Comparison of ENCODE assay signal across 21 cellular contexts in the genomic region with DNA sequence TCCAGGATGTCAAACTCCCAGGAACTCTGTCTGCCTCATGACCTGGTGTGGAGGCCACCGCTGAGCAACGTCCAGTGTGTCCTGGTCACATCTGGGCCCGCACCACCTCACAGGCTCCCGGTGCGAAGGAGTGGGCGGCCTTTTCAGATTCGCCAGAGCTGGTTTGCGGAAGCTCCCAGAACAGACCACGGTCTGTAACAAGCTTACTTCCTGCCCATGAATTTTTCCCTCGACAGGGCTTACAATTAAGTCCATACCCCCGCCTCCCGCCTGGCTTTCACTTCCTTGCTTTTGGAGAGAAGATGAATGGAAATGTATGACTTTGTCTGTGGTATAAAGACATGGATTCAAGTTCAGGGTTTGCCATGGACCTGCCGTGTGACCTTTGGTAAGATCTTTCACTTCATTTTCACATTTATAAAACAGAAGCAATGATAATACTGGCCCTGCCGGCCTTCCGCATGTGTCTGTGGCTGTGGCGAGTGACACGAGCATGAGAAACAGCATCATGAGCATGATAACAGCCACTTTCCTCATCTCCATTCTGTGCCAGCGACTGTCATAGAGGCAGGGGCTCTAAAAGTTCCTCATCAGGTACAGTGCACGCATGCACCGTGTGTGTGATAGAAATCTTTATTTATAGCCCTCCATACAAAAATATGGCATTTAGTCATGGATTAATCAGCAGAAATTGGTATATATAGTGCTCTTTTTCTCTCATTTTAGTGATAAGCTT. TPM values are rescaled to one million over a fixed set of nuclear protein-coding genes. Genes with fewer than 3 reads are reported as not detected.
A peak's percentile ranks its signal among the peaks of the same experiment; 100 is the strongest.
DNase-seq lines count a peak whose midpoint lies in the region; ATAC-seq lines count a peak whose summit lies in the region.
"Had no signal": no experiment of that assay in that cellular context is flagged by ENCODE, and none has a peak within 500 bp of the region (broad histone marks: within the 10 kb centered on the region; RNA-seq: fewer than 3 reads in every experiment).

No MANE protein-coding gene starts in this region.

- H3K4me1 Mint-ChIP-seq in activated naive CD8-positive, alpha-beta T cell treated with anti-CD3 and anti-CD28 coated beads for 36 hours: peaks cover 36% of the 10 kb centered on the region
- H3K4me1 Mint-ChIP-seq in activated naive CD8-positive, alpha-beta T cell treated with anti-CD3 and anti-CD28 coated beads, Interleukin-2, amount 50 U/mL, for 24 hours: no peaks in the 10 kb centered on the region

- no peaks in the 10 kb centered on the region for H3K36me3 Mint-ChIP-seq in activated naive CD8-positive, alpha-beta T cell treated with anti-CD3 and anti-CD28 coated beads for 36 hours
- H3K36me3 Mint-ChIP-seq in activated naive CD8-positive, alpha-beta T cell treated with anti-CD3 and anti-CD28 coated beads, Interleukin-2, amount 50 U/mL, for 24 hours (ENCODE audit: low read depth): no peaks in the 10 kb centered on the region

- H3K27me3 Mint-ChIP-seq in activated naive CD8-positive, alpha-beta T cell treated with anti-CD3 and anti-CD28 coated beads for 36 hours: no peaks in the 10 kb centered on the region
- peaks cover 10% of the 10 kb centered on the region for H3K27me3 Mint-ChIP-seq in activated naive CD8-positive, alpha-beta T cell treated with anti-CD3 and anti-CD28 coated beads, Interleukin-2, amount 50 U/mL, for 24 hours

- ATAC-seq in activated naive CD8-positive, alpha-beta T cell treated with anti-CD3 and anti-CD28 coated beads, Interleukin-2, amount 50 U/mL, for 24 hours: no peak
- no peak for ATAC-seq in GM18519 (IDR thresholded peaks at IDR 0.05; ENCODE audit: low FRiP score, unreplicated experiment)
- ATAC-seq: gastroesophageal sphincter, SK-N-SH treated with all-trans-retinoic acid at 6 μM for 48 hours had no signal

- peak; percentile 45 for DNase-seq in activated naive CD8-positive, alpha-beta T cell treated with anti-CD3 and anti-CD28 coated beads for 36 hours
- no peak for DNase-seq in activated naive CD8-positive, alpha-beta T cell treated with anti-CD3 and anti-CD28 coated beads, Interleukin-2, amount 50 U/mL, for 24 hours
- DNase-seq in NOMO-1 (lab: John Stamatoyannopoulos, UW; ENCODE audit: unreplicated experiment in 2 of 2): peak; percentile 87 to 91
- peak; percentile 22 for DNase-seq in germinal center (ENCODE audit: low spot score)
- no peak for DNase-seq in retina
- no peak for DNase-seq in NCI-H2171 treated with DMSO at 0.1 percent for 48 hours (lab: John Stamatoyannopoulos, UW)
- DNase-seq in DMS 273 treated with DMSO at 0.1 percent for 48 hours (lab: John Stamatoyannopoulos, UW): no peak
- DNase-seq: activated gamma-delta T cell; caudate nucleus; GF-D8; GM23248; NCI-H1417 treated with DMSO at 0.1 percent for 48 hours; NCI-H774; posterior cingulate gyrus; stimulated activated CD4-positive, alpha-beta T cell treated with anti-CD3 and anti-CD28 coated beads, Interleukin-1b, Interleukin-23, amount 100 ng/mL, for 48 hours; upper lobe of left lung had no signal

- peak overlapping the region; percentile 80 for H3K4me3 Mint-ChIP-seq in activated naive CD8-positive, alpha-beta T cell treated with anti-CD3 and anti-CD28 coated beads for 36 hours
- H3K4me3 Mint-ChIP-seq in activated naive CD8-positive, alpha-beta T cell treated with anti-CD3 and anti-CD28 coated beads, Interleukin-2, amount 50 U/mL, for 24 hours: no peak overlapping the region
- H3K4me3 Mint-ChIP-seq: nephron; stimulated activated naive CD8-positive, alpha-beta T cell treated with anti-CD3 and anti-CD28 coated beads, Interleukin-15, Interleukin-2, amounts not matched to agents 100 ng/mL and 50 ng/mL, for 24 hours had no signal

- H3K9me3 Mint-ChIP-seq in activated naive CD8-positive, alpha-beta T cell treated with anti-CD3 and anti-CD28 coated beads for 36 hours: peaks cover 2% of the 10 kb centered on the region
- no peaks in the 10 kb centered on the region for H3K9me3 Mint-ChIP-seq in activated naive CD8-positive, alpha-beta T cell treated with anti-CD3 and anti-CD28 coated beads, Interleukin-2, amount 50 U/mL, for 24 hours
- H3K9me3 Mint-ChIP-seq: nephron; stimulated activated naive CD8-positive, alpha-beta T cell treated with anti-CD3 and anti-CD28 coated beads, Interleukin-15, Interleukin-2, amounts not matched to agents 100 ng/mL and 50 ng/mL, for 24 hours had no signal

- peak overlapping the region; percentile 89 for H3K27ac Mint-ChIP-seq in activated naive CD8-positive, alpha-beta T cell treated with anti-CD3 and anti-CD28 coated beads for 36 hours
- H3K27ac Mint-ChIP-seq in activated naive CD8-positive, alpha-beta T cell treated with anti-CD3 and anti-CD28 coated beads, Interleukin-2, amount 50 U/mL, for 24 hours: no peak overlapping the region
- H3K27ac Mint-ChIP-seq: nephron; stimulated activated naive CD8-positive, alpha-beta T cell treated with anti-CD3 and anti-CD28 coated beads, Interleukin-15, Interleukin-2, amounts not matched to agents 100 ng/mL and 50 ng/mL, for 24 hours had no signal

RNA-seq across cellular contexts. Expression of gene KCNF1, which starts 31.0 kb away (rescaled TPM):
- not detected for total RNA-seq in activated naive CD8-positive, alpha-beta T cell treated with anti-CD3 and anti-CD28 coated beads for 36 hours

Comparison
In these comparisons a context has a peak if more than half of its experiments do, and no peak if none do; other contexts are left out.
1. DNase-seq: peak in activated naive CD8-positive, alpha-beta T cell treated with anti-CD3 and anti-CD28 coated beads for 36 hours (single experiment), NOMO-1 (2 of 2) and germinal center (single experiment); none in activated naive CD8-positive, alpha-beta T cell treated with anti-CD3 and anti-CD28 coated beads, Interleukin-2, amount 50 U/mL, for 24 hours (single experiment), retina (single experiment), NCI-H2171 treated with DMSO at 0.1 percent for 48 hours (single experiment) and DMS 273 treated with DMSO at 0.1 percent for 48 hours (single experiment).